In the genomic region with DNA sequence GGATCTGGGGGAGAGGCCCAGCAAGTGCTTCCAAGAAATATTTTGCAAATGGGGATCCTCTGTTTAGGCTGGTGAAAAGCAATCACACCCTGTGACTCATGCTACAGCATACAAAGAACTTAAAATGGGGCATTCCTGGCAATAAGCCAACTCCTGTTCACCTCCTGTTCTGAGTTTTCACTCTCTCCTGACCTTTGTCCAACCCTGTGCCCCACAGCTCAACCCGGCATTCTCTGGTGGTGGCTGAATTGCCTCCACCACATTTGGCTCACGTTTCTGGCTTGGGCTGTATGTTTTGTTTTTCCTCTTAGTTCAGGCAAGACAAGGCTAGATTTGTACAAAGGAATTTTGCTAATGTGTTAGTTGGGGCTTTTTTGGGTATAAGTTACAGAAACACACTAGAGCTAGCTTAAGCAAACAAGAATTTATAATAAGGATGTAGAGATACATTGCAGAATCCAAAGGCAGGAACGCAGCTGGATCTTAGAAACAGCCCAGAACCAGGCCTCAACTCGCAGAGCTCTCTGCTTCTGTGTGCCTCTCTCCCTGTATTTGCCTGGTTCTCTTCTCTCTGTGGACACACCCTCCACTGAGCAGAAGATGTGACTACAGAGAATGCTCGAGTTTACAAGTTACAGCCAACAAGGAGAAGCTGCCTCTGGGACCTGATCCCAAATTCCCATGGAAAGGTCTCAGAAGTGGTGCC, we compare ENCODE assay signal across 8 cellular contexts. TPM values are rescaled to one million over a fixed set of nuclear protein-coding genes. Genes with fewer than 3 reads are reported as not detected.
DNase-seq lines count a peak whose midpoint lies in the region; ATAC-seq and TF ChIP-seq lines count a peak whose summit lies in the region.

No MANE protein-coding gene starts in this region.

- TF ChIP-seq EP300 in SK-N-SH (IDR thresholded peaks at IDR 0.05; ENCODE audit: borderline replicate concordance in 1 of 2, low read depth in 1 of 2, low read length in 1 of 2) (no peak), gastroesophageal sphincter (IDR thresholded peaks at IDR 0.05) (no peak)

- H3K4me1 ChIP-seq in SK-N-SH (ENCODE audit: control insufficient read depth in 1 of 2, insufficient read depth in 2 of 2, low read depth in 1 of 2, low read length in 1 of 2) = peaks cover 0 to 14% of the 10 kb centered on the region in 2 experiments; a peak in 1 of 4 replicates
- peaks cover 4 to 25% (median 20%) of the 10 kb centered on the region in 3 donors for H3K4me1 ChIP-seq in gastroesophageal sphincter

- TF ChIP-seq CTCF in SK-N-SH (IDR thresholded peaks at IDR 0.05) (no peak), gastroesophageal sphincter (IDR thresholded peaks at IDR 0.05) (no peak), retinal pigment epithelial cell (conservative IDR thresholded peaks at IDR 0.05; ENCODE audit: low read depth, low read length) (no peak)

- no peaks in the 10 kb centered on the region for H3K27me3 ChIP-seq in SK-N-SH (ENCODE audit: insufficient read depth)
- H3K27me3 ChIP-seq in gastroesophageal sphincter = no peaks in the 10 kb centered on the region

- 51% methylated on average over 5 of the region's 5 CpGs for WGBS in SK-N-SH (ENCODE audit: low lambda C conversion rate)
- 9 to 10% methylated on average over 3 to 4 of the region's 5 CpGs for WGBS in gastroesophageal sphincter (ENCODE audit: low coverage in 1 of 2), 2 donors

- peak; percentile 60 for ATAC-seq in gastroesophageal sphincter
- ATAC-seq in HG02763 (IDR thresholded peaks at IDR 0.05; ENCODE audit: unreplicated experiment) = no peak

- H3K9me2 ChIP-seq in SK-N-SH = no peaks in the 10 kb centered on the region

- H3K36me3 ChIP-seq in SK-N-SH (replicated peaks in 1 of 2; ENCODE audit: control insufficient read depth in 1 of 2, insufficient read depth in 2 of 2, low read length in 1 of 2) = peaks cover under 1 to 34% of the 10 kb centered on the region in 2 experiments
- peaks cover 0 to 81% of the 10 kb centered on the region in 2 donors for H3K36me3 ChIP-seq in gastroesophageal sphincter

- H3K79me2 ChIP-seq in SK-N-SH (ENCODE audit: insufficient read depth) = peaks cover 4% of the 10 kb centered on the region; the same call in 1 of the 2 replicates

- TF ChIP-seq RAD21 in SK-N-SH (IDR thresholded peaks at IDR 0.05; ENCODE audit: low read length) = no peak

- no peak overlapping the region for H3K9ac ChIP-seq in SK-N-SH

- POLR2A ChIA-PET in SK-N-SH (lab: Yijun Ruan, JAX) = interaction anchor here (1.8 kb wide), 1 partner anchor 9 kb away, joined by 10 read pairs; the partner anchor contains the start of gene ABCC10

- H3K9me3 ChIP-seq in SK-N-SH = no peaks in the 10 kb centered on the region
- H3K9me3 ChIP-seq in gastroesophageal sphincter = no peaks in the 10 kb centered on the region

- TF ChIP-seq POLR2A in gastroesophageal sphincter (IDR thresholded peaks at IDR 0.05) = no peak

- no peaks in the 10 kb centered on the region for H4K20me1 ChIP-seq in SK-N-SH (ENCODE audit: insufficient read depth)

- DNase-seq in EL = peak; percentile 79
- DNase-seq in SK-N-SH = no peak
- peak; percentile 78 for DNase-seq in retinal pigment epithelial cell (ENCODE audit: low read depth)
- no peak for DNase-seq in NOMO-1 treated with dmso at 0.1 percent for 144 hours (lab: John Stamatoyannopoulos, UW; ENCODE audit: unreplicated experiment)
- DNase-seq in NCI-H128 (lab: John Stamatoyannopoulos, UW; ENCODE audit: unreplicated experiment) = no peak
- DNase-seq in mesenteric fat pad (ENCODE audit: low spot score) = no peak

- no peak overlapping the region for H2AFZ ChIP-seq in SK-N-SH (ENCODE audit: low read depth)

- H3K4me3 ChIP-seq in SK-N-SH (ENCODE audit: low read depth in 2 of 2, low read length in 1 of 2) (no peak overlapping the region), gastroesophageal sphincter (no peak overlapping the region), retinal pigment epithelial cell (ENCODE audit: low read length) (no peak overlapping the region)

- H3K4me2 ChIP-seq in SK-N-SH = no peak overlapping the region

- CTCF ChIA-PET in SK-N-SH (lab: Yijun Ruan, JAX) = interaction anchor here (0.7 to 2.6 kb wide), 5 partner anchors 17 to 71 kb away, joined by 3 to 12 read pairs (median 8); no protein-coding TSS in a partner anchor

- H3F3A ChIP-seq in SK-N-SH (replicated peaks; ENCODE audit: insufficient read depth) = no peaks in the 10 kb centered on the region

- H3K27ac ChIP-seq in SK-N-SH (ENCODE audit: low read depth in 2 of 2, low read length in 1 of 2) = no peak overlapping the region; a peak in 2 of 4 replicates
- peak overlapping the region; percentile 9 to 71 (median 66) for H3K27ac ChIP-seq in gastroesophageal sphincter

TF ChIP-seq in SK-N-SH, 30 proteins besides CTCF, POLR2A, EP300 and RAD21:
- no peak for TF ChIP-seq USF1 (IDR thresholded peaks at IDR 0.05; ENCODE audit: borderline replicate concordance, low read depth)
- no peak for TF ChIP-seq REST (IDR thresholded peaks at IDR 0.05; ENCODE audit: low read depth, low read length)
- no peak for TF ChIP-seq TAF1 (IDR thresholded peaks at IDR 0.05; ENCODE audit: borderline replicate concordance, low read depth, low read length)
- TF ChIP-seq SMC3 (IDR thresholded peaks at IDR 0.05; ENCODE audit: low read depth, low read length) = no peak
- no peak for TF ChIP-seq GABPA (IDR thresholded peaks at IDR 0.05; ENCODE audit: low read depth)
- TF ChIP-seq NFIC (IDR thresholded peaks at IDR 0.05; ENCODE audit: borderline replicate concordance) = peak; percentile 86
- TF ChIP-seq FOSL2 (IDR thresholded peaks at IDR 0.05; ENCODE audit: borderline replicate concordance, low read depth) = peak; percentile 40; the same call in 1 of the 2 replicates
- peak; percentile 96; the same call in 1 of the 2 replicates for TF ChIP-seq RXRA (IDR thresholded peaks at IDR 0.05; ENCODE audit: borderline replicate concordance, low read depth)
TF ChIP-seq in SK-N-SH: peak in this region for 3.

RNA-seq across cellular contexts. Expression of gene ABCC10, which starts 9.4 kb away (rescaled TPM):
- 21.5 and 28.3 TPM in 2 replicates for polyA plus RNA-seq in SK-N-SH (2012; rRNA removed)
- 7.0 and 12.0 TPM in 2 replicates for polyA plus RNA-seq in SK-N-SH (2012; cell fraction: cytosol; rRNA removed)
- 74.8 and 77.9 TPM in 2 replicates for polyA plus RNA-seq in SK-N-SH (2012; cell fraction: nucleus; rRNA removed)
- total RNA-seq in gastroesophageal sphincter (10 to 100 TPM in 3 of 4 donors, 1 to 10 TPM in 1; 7.1 to 19.4 (median 10.2) TPM), mesenteric fat pad (22.0 TPM)

RNA-seq across cellular contexts. Expression of gene DLK2, which starts 18.6 kb away (rescaled TPM):
- 1.9 and 3.9 TPM in 2 replicates for polyA plus RNA-seq in SK-N-SH (2012; rRNA removed)
- polyA plus RNA-seq in SK-N-SH (2012; cell fraction: cytosol; rRNA removed) = 1.4 and 2.0 TPM in 2 replicates
- 1.9 and 2.7 TPM in 2 replicates for polyA plus RNA-seq in SK-N-SH (2012; cell fraction: nucleus; rRNA removed)
- under 1 TPM in 1 of 4 donors, not detected in 3; 0.54 TPM for total RNA-seq in gastroesophageal sphincter
- not detected for total RNA-seq in mesenteric fat pad

RNA-seq across cellular contexts. Expression of gene TJAP1, which starts 40.6 kb away (rescaled TPM):
- 30.7 and 39.5 TPM in 2 replicates for polyA plus RNA-seq in SK-N-SH (2012; rRNA removed)
- polyA plus RNA-seq in SK-N-SH (2012; cell fraction: cytosol; rRNA removed) = 30.1 and 33.0 TPM in 2 replicates
- polyA plus RNA-seq in SK-N-SH (2012; cell fraction: nucleus; rRNA removed) = 119 and 134 TPM in 2 replicates
- total RNA-seq in gastroesophageal sphincter (10 to 100 TPM; 20.1 to 36.0 (median 27.8) TPM), mesenteric fat pad (20.3 TPM)

Comparison
In these comparisons a context has a peak if more than half of its experiments do, and no peak if none do; other contexts are left out.
1. DNase-seq: peak in EL (single experiment) and retinal pigment epithelial cell (single experiment); none in SK-N-SH (single experiment), NOMO-1 treated with dmso at 0.1 percent for 144 hours (single experiment), NCI-H128 (single experiment) and mesenteric fat pad (single experiment).
2. H3K27ac ChIP-seq: peak in gastroesophageal sphincter (4 of 4); none in SK-N-SH (0 of 2).